ENCODE assay signal across 9 cellular contexts in the genomic region with DNA sequence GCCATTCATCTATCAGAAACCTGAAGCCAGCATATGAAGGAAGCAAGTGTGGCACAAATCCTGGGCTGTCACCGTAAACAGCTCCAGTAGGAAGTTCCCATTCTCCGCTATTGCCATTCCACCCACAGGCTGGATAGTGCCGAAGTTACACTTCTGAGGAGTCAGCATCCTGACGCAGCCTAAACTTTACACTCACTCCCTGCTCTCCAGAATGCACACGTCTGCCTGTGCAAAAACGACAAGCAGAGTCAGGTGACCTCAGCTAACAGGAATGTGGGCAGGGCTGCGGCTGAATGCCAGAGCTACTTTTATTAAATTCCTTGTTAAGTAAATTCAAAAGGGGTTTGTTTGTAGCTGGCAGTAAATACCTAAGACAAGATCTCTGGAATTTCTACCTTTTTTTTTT. TPM values are rescaled to one million over a fixed set of nuclear protein-coding genes. Genes with fewer than 3 reads are reported as not detected.
DNase-seq lines count a peak whose midpoint lies in the region; ATAC-seq and TF ChIP-seq lines count a peak whose summit lies in the region.
"Had no signal": no experiment of that assay in that cellular context is flagged by ENCODE, and none has a peak within 500 bp of the region (broad histone marks: within the 10 kb centered on the region; RNA-seq: fewer than 3 reads in every experiment).

No MANE protein-coding gene starts in this region.

- H3K4me1 ChIP-seq in GM23248 (ENCODE audit: insufficient read depth), result peaks cover 10% of the 10 kb centered on the region; the same call in 1 of the 2 replicates
- H3K4me1 ChIP-seq: ascending aorta had no signal

- H3K27me3 ChIP-seq in GM23248 (replicated peaks; ENCODE audit: insufficient read depth), result no peaks in the 10 kb centered on the region
- H3K27me3 ChIP-seq: ascending aorta had no signal

- no peaks in the 10 kb centered on the region for H3K9me3 ChIP-seq in GM23248 (ENCODE audit: low read depth)
- H3K9me3 ChIP-seq: ascending aorta had no signal

- no peaks in the 10 kb centered on the region for H4K20me1 ChIP-seq in GM23248 (ENCODE audit: insufficient read depth)

- H2AFZ ChIP-seq in GM23248, result no peak overlapping the region

- peaks cover 20% of the 10 kb centered on the region; the same call in 1 of the 2 replicates for H3K36me3 ChIP-seq in GM23248 (ENCODE audit: low read depth)

- H3K27ac ChIP-seq in GM23248, result no peak overlapping the region
- H3K27ac ChIP-seq: ascending aorta had no signal

- WGBS in GM23248 (ENCODE audit: low coverage in 1 of 2, low lambda C conversion rate in 2 of 2, missing lambda C conversion rate in 2 of 2), 2 experiments, result 6 to 9% methylated on average over 7 of the region's 7 CpGs

- peak; percentile 98 for ATAC-seq in SK-N-SH treated with all-trans-retinoic acid at 6 μM for 48 hours
- ATAC-seq in HG03565 (IDR thresholded peaks at IDR 0.05; ENCODE audit: unreplicated experiment), result no peak
- ATAC-seq in GM18870 (IDR thresholded peaks at IDR 0.05; ENCODE audit: unreplicated experiment), result no peak

- DNase-seq in GM23248 (peak; percentile 95), glomerular visceral epithelial cell (ENCODE audit: extremely low spot score) (peak; percentile 90), retinal pigment epithelial cell (ENCODE audit: low read depth) (peak; percentile 98), NCI-H524 (lab: John Stamatoyannopoulos, UW) (no peak), NCI-H510A (lab: John Stamatoyannopoulos, UW) (no peak)

- no peaks in the 10 kb centered on the region for H3K79me2 ChIP-seq in GM23248 (ENCODE audit: insufficient read depth)

- peak overlapping the region; percentile 11 for H3K4me2 ChIP-seq in GM23248 (ENCODE audit: unreplicated experiment)

- H3K4me3 ChIP-seq in GM23248 (no peak overlapping the region), retinal pigment epithelial cell (ENCODE audit: low read length) (peak overlapping the region; percentile 38)
- H3K4me3 ChIP-seq: ascending aorta had no signal

- no peaks in the 10 kb centered on the region for H3K9me2 ChIP-seq in GM23248 (ENCODE audit: insufficient read depth)

- no peak overlapping the region for H3K9ac ChIP-seq in GM23248

- in situ Hi-C loops in GM23248 (cut with MboI), result no loop called here

- H3F3A ChIP-seq in GM23248 (ENCODE audit: insufficient read depth), result no peaks in the 10 kb centered on the region

- TF ChIP-seq CTCF in retinal pigment epithelial cell (conservative IDR thresholded peaks at IDR 0.05; ENCODE audit: low read depth, low read length), result no peak

TF ChIP-seq in SK-N-SH treated with all-trans-retinoic acid at 6 μM for 48 hours, 23 proteins besides CTCF, POLR2A, EP300 and RAD21:
- TF ChIP-seq ISL1 (CRISPR knock-in tag; IDR thresholded peaks at IDR 0.05) (peak; percentile 83), GLIS3 (CRISPR knock-in tag; IDR thresholded peaks at IDR 0.05) (no peak), ZNF8 (CRISPR knock-in tag; IDR thresholded peaks at IDR 0.05) (no peak)
- TF ChIP-seq, protein P1, sequence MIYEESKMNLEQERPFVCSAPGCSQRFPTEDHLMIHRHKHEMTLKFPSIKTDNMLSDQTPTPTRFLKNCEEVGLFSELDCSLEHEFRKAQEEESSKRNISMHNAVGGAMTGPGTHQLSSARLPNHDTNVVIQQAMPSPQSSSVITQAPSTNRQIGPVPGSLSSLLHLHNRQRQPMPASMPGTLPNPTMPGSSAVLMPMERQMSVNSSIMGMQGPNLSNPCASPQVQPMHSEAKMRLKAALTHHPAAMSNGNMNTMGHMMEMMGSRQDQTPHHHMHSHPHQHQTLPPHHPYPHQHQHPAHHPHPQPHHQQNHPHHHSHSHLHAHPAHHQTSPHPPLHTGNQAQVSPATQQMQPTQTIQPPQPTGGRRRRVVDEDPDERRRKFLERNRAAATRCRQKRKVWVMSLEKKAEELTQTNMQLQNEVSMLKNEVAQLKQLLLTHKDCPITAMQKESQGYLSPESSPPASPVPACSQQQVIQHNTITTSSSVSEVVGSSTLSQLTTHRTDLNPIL (CRISPR knock-in tag; IDR thresholded peaks at IDR 0.05; ENCODE audit: low read depth), result no peak; the same call in 1 of the 2 replicates

RNA-seq across cellular contexts. Expression of a gene that starts 33.7 kb away (rescaled TPM):
- total RNA-seq in GM23248 (2014; rRNA removed; shearing (Covaris generic)), result 17.6 and 19.9 TPM in 2 replicates
- 9.1 and 10.7 TPM in 2 replicates for polyA plus RNA-seq in GM23248 (2016; fragmentation: Nextera tagmentation; extraction: Ambion mirVana)

RNA-seq across cellular contexts. Expression of a gene that starts 46.1 kb away (rescaled TPM):
- not detected in 2 replicates for total RNA-seq in GM23248 (2014; rRNA removed; shearing (Covaris generic))
- polyA plus RNA-seq in GM23248 (2016; fragmentation: Nextera tagmentation; extraction: Ambion mirVana), result not detected in 2 replicates
- total RNA-seq: ascending aorta had no signal

Comparison
In these comparisons a context has a peak if more than half of its experiments do, and no peak if none do; other contexts are left out.
1. DNase-seq: peak in GM23248 (single experiment), glomerular visceral epithelial cell (single experiment) and retinal pigment epithelial cell (single experiment); none in NCI-H524 (0 of 2) and NCI-H510A (single experiment).